Comparison of ENCODE assay signal across 31 cellular contexts in genomic region chr18:68956650-68957049, GRCh38.
"Had no signal": no experiment of that assay in that cellular context is flagged by ENCODE, and none has a peak within 500 bp of the region (broad histone marks: within the 10 kb centered on the region; RNA-seq: fewer than 3 reads in every experiment).

No MANE protein-coding gene starts in this region.

- H3K4me1 ChIP-seq: adrenal gland, ascending aorta had no signal

- H3K27me3 ChIP-seq: adrenal gland, ascending aorta, cardiac muscle cell had no signal

- DNase-seq: activated B cell treated with CpG ODN at 0.5 μM for 24 hours; activated CD4-positive, alpha-beta memory T cell treated with anti-CD3 and anti-CD28 coated beads for 36 hours; activated CD4-positive, alpha-beta T cell treated with anti-CD3 and anti-CD28 coated beads for 4 hours; activated CD4-positive, alpha-beta T cell treated with anti-CD3 and anti-CD28 coated beads, Interleukin-2, amount 10 ng/mL, durations not matched to agents 24 days and 14 days; activated CD4-positive, alpha-beta T cell treated with anti-CD3 and anti-CD28 coated beads, Interleukin-2, amount 50 U/mL, for 1 hour; activated CD4-positive, alpha-beta T cell treated with anti-CD3 and anti-CD28 coated beads, Interleukin-2, amount 50 U/mL, for 4 hours; activated CD4-positive, CD25-positive, alpha-beta regulatory T cell treated with anti-CD3 and anti-CD28 coated beads, Interleukin-2, amount 50 U/mL, for 72 hours; activated CD8-positive, alpha-beta memory T cell treated with anti-CD3 and anti-CD28 coated beads, Interleukin-2, amount 50 U/mL, for 4 hours; activated CD8-positive, alpha-beta T cell treated with anti-CD3 and anti-CD28 coated beads for 36 hours; activated effector memory CD4-positive, alpha-beta T cell treated with anti-CD3 and anti-CD28 coated beads, Interleukin-2, amount 50 U/mL, for 16 hours; activated gamma-delta T cell treated with Interleukin-2 at 50 U/mL for 16 hours; activated naive CD4-positive, alpha-beta T cell; activated naive CD4-positive, alpha-beta T cell treated with anti-CD3 and anti-CD28 coated beads for 36 hours; activated naive CD4-positive, alpha-beta T cell treated with anti-CD3 and anti-CD28 coated beads, Interleukin-2, amount 50 U/mL, for 16 hours; activated naive CD8-positive, alpha-beta T cell treated with anti-CD3 and anti-CD28 coated beads for 36 hours; activated T-cell treated with anti-CD3 and anti-CD28 coated beads for 4 hours; activated T-cell treated with anti-CD3 and anti-CD28 coated beads, Interleukin-2, amount 50 U/mL, for 1 hour; activated T-cell treated with anti-CD3 and anti-CD28 coated beads, Interleukin-2, amount 50 U/mL, for 4 hours; activated T-cell treated with anti-CD3 and anti-CD28 coated beads, Interleukin-2, amount 50 U/mL, for 72 hours; adrenal gland; amniotic stem cell; caudate nucleus; cerebellar nuclear complex; T-helper 2 cell; T-helper 9 cell had no signal

- H3K36me3 ChIP-seq: adrenal gland, ascending aorta, cardiac muscle cell had no signal

- H3K27ac ChIP-seq: adrenal gland, ascending aorta, cardiac muscle cell, VCaP had no signal

- H3K9me3 ChIP-seq: adrenal gland, ascending aorta had no signal

- H3K4me3 ChIP-seq: adrenal gland, ascending aorta, cardiac muscle cell had no signal

- FAIRE-seq: bronchial epithelial cell had no signal

- ATAC-seq: activated CD8-positive, alpha-beta T cell treated with anti-CD3 and anti-CD28 coated beads for 36 hours; activated naive CD4-positive, alpha-beta T cell treated with anti-CD3 and anti-CD28 coated beads, Interleukin-2, amount 50 U/mL, for 72 hours; activated T-cell treated with anti-CD3 and anti-CD28 coated beads, Interleukin-2, amount 50 U/mL, for 4 hours; activated T-cell treated with anti-CD3 and anti-CD28 coated beads, Interleukin-2, amount 50 U/mL, for 72 hours; activated T-helper 17 cell treated with anti-CD3 and anti-CD28 coated beads, Interleukin-2, amount 50 U/mL, for 72 hours had no signal
